Comparison of ENCODE assay signal across 11 cellular contexts in genomic region chrX:40127052-40127451, GRCh38. TPM values are rescaled to one million over a fixed set of nuclear protein-coding genes. Genes with fewer than 3 reads are reported as not detected.
DNase-seq lines count a peak whose midpoint lies in the region; ATAC-seq, FAIRE-seq and TF ChIP-seq lines count a peak whose summit lies in the region.
"Had no signal": no experiment of that assay in that cellular context is flagged by ENCODE, and none has a peak within 500 bp of the region (broad histone marks: within the 10 kb centered on the region; RNA-seq: fewer than 3 reads in every experiment).

No MANE protein-coding gene starts in this region.

- H3K4me3 ChIP-seq in bronchial epithelial cell (ENCODE audit: low read depth, low read length), result no peak overlapping the region

- H3K27ac ChIP-seq in foreskin keratinocyte, result no peak overlapping the region

- no peaks in the 10 kb centered on the region for H3K27me3 ChIP-seq in bronchial epithelial cell (ENCODE audit: control insufficient read depth, insufficient read depth, low read length)
- H3K27me3 ChIP-seq in foreskin keratinocyte, result no peaks in the 10 kb centered on the region

- DNase-seq in AML-193 (lab: John Stamatoyannopoulos, UW), result peak; percentile 15 to 21
- peak; percentile 68 for DNase-seq in GDM1 (lab: John Stamatoyannopoulos, UW)
- DNase-seq in NCI-H524 (lab: John Stamatoyannopoulos, UW), result peak; percentile 49 to 85
- DNase-seq in bronchial epithelial cell (ENCODE audit: low read depth), result no peak
- no peak for DNase-seq in SHP77 treated with DMSO at 0.1 percent for 48 hours (lab: John Stamatoyannopoulos, UW)
- no peak for DNase-seq in foreskin keratinocyte
- DNase-seq: NCI-H510A treated with DMSO at 0.1 percent for 48 hours, occipital lobe, SK-N-SH had no signal

- no peak for TF ChIP-seq CTCF in bronchial epithelial cell (IDR thresholded peaks at IDR 0.05; ENCODE audit: insufficient read depth, low read length, severe bottlenecking)
- TF ChIP-seq CTCF in foreskin keratinocyte (conservative IDR thresholded peaks at IDR 0.05), result no peak

- FAIRE-seq in bronchial epithelial cell (lab: Jason Lieb, UNC), result peak; percentile 43

- ATAC-seq in HG02938 (IDR thresholded peaks at IDR 0.05; ENCODE audit: unreplicated experiment), result no peak
- no peak for ATAC-seq in foreskin keratinocyte
- ATAC-seq in GM19455 (IDR thresholded peaks at IDR 0.05; ENCODE audit: unreplicated experiment), result no peak

- H3K36me3 ChIP-seq in bronchial epithelial cell (ENCODE audit: control insufficient read depth, insufficient read depth, low read length), result no peaks in the 10 kb centered on the region

- no peaks in the 10 kb centered on the region for H3K4me1 ChIP-seq in foreskin keratinocyte

RNA-seq across cellular contexts. Expression of gene BCOR, which starts 29.3 kb away (rescaled TPM):
- total RNA-seq in bronchial epithelial cell (6.1 and 10.4 TPM in 2 replicates), foreskin keratinocyte (20.4 and 22.5 TPM in 2 replicates)
- polyA plus RNA-seq in foreskin keratinocyte, result 6.7 and 6.8 TPM in 2 replicates

Comparison
In these comparisons a context has a peak if more than half of its experiments do, and no peak if none do; other contexts are left out.
1. DNase-seq: peak in AML-193 (2 of 2), GDM1 (single experiment) and NCI-H524 (2 of 2); none in bronchial epithelial cell (single experiment), SHP77 treated with DMSO at 0.1 percent for 48 hours (single experiment) and foreskin keratinocyte (0 of 2).